Comparison of ENCODE assay signal across 25 cellular contexts in the genomic region with DNA sequence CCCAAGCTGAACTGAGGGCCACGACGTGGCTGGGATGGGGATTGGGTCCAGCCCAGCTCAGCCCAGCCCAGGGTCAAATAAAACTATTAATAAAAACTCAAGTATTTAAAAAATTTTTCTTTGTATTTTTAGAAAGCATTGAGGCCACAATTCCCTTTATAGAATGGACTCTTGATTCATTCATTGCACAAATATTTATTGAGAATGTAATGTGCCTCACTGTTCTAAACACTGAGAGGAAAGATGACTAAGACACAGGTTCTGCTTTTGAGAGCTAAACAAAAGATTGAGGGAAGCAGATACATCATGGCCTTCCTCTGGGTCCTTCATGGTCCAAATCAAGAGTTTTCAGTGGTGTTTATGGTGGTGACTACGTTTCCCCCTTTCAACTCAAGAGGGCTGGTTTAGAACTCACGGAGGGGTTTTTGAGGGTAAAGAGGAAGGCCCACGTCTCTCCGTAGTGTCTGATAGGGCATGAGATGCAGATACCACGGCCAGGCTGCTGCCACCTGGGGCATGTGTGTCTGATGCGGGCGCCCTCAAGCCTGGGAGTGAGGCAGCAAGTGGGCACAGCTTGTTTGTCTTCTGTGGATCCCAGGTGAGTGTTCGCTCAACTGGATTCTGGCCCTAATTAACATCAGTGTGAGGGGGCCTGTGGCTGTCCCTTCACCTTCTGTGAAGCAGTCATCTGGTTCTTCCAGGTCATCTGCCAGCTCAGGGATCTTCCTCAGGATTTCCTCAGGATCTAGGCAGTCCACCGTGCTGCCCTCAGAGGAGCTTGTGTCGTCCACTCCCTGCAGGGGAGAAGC.
DNase-seq lines count a peak whose midpoint lies in the region; ATAC-seq and TF ChIP-seq lines count a peak whose summit lies in the region.
"Had no signal": no experiment of that assay in that cellular context is flagged by ENCODE, and none has a peak within 500 bp of the region (broad histone marks: within the 10 kb centered on the region; RNA-seq: fewer than 3 reads in every experiment).

No MANE protein-coding gene starts in this region.

- in situ Hi-C loops in brain microvascular endothelial cell (cut with HindIII; ENCODE audit: low pct_ligation_motif_present, low sequenced_read_pairs) = no loop called here

- H2AK5ac ChIP-seq in neuronal stem cell (ENCODE audit: low read depth, low read length) = no peak overlapping the region

- H2BK12ac ChIP-seq in neuronal stem cell (ENCODE audit: low read length) = no peak overlapping the region

- DNase-seq in AG20443 (ENCODE audit: low spot score) (peak; percentile 44), HFFc6 (peak; percentile 73), brain microvascular endothelial cell (peak; percentile 20), hepatic stellate cell (ENCODE audit: low spot score) (peak; percentile 73), NCI-H2107 (lab: John Stamatoyannopoulos, UW) (no peak), neuronal stem cell (ENCODE audit: low spot score) (no peak)
- no peak for DNase-seq in stimulated activated naive CD8-positive, alpha-beta T cell treated with anti-CD3 and anti-CD28 coated beads, Interleukin-15, Interleukin-2, amounts not matched to agents 100 U/mL and 50 U/mL, for 24 hours
- DNase-seq: activated CD4-positive, alpha-beta T cell treated with anti-CD3 and anti-CD28 coated beads for 1 hour; activated CD8-positive, alpha-beta memory T cell treated with anti-CD3 and anti-CD28 coated beads for 24 hours; activated naive CD4-positive, alpha-beta T cell treated with anti-CD3 and anti-CD28 coated beads, Interleukin-2, amount 50 U/mL, for 16 hours; activated T-cell treated with anti-CD3 and anti-CD28 coated beads, Interleukin-2, amount 50 U/mL, for 72 hours; AML-193; NCI-H1092 treated with DMSO at 0.1 percent for 48 hours; NCI-H526 treated with DMSO at 0.1 percent for 48 hours; RPMI8226; spleen; stimulated activated CD4-positive, alpha-beta T cell treated with anti-CD3 and anti-CD28 coated beads, Interleukin-4, amount 100 ng/mL, for 24 hours; stomach; trophoblast cell had no signal

- H3K4me3 Mint-ChIP-seq in HFFc6 = peak overlapping the region; percentile 67
- H3K4me3 Mint-ChIP-seq: activated T-cell treated with anti-CD3 and anti-CD28 coated beads, Interleukin-2, amount 50 U/mL, for 72 hours; dendritic cell treated with granulocyte-macrophage colony-stimulating factor and Interleukin-4, amounts not matched to agents 40 ng/mL and 50 ng/mL, for 4 days; natural killer cell treated with Interleukin-12 subunit alpha and Interleukin-12 subunit beta and Interleukin-15 and Interleukin-18, amount 100 ng/mL, for 72 hours had no signal

- ATAC-seq in stimulated activated naive CD8-positive, alpha-beta T cell treated with anti-CD3 and anti-CD28 coated beads, Interleukin-15, Interleukin-2, amounts not matched to agents 100 U/mL and 50 U/mL, for 24 hours = no peak
- no peak for ATAC-seq in HG03135 (IDR thresholded peaks at IDR 0.05; ENCODE audit: unreplicated experiment)
- ATAC-seq: activated T-cell treated with anti-CD3 and anti-CD28 coated beads, Interleukin-2, amount 50 U/mL, for 72 hours; gastroesophageal sphincter; natural killer cell treated with Interleukin-12 subunit alpha and Interleukin-12 subunit beta and Interleukin-15 and Interleukin-18, amount 100 ng/mL, for 72 hours had no signal

- no peak overlapping the region for H4K8ac ChIP-seq in neuronal stem cell (ENCODE audit: low read depth, low read length)

- no peak overlapping the region for H4K91ac ChIP-seq in neuronal stem cell (ENCODE audit: low read depth, low read length, poor library complexity)

- H3K4me1 ChIP-seq in neuronal stem cell (ENCODE audit: control insufficient read depth in 2 of 2, insufficient read depth in 1 of 2, low read depth in 1 of 2, low read length in 2 of 2) = peaks cover 0 to 1% of the 10 kb centered on the region in 2 donors
- H3K4me1 ChIP-seq: gastroesophageal sphincter, spleen, stomach had no signal

- no peak overlapping the region for H2AFZ ChIP-seq in neuronal stem cell (ENCODE audit: low read length)

- H3K23ac ChIP-seq in neuronal stem cell (ENCODE audit: low read depth, low read length, poor library complexity) = no peak overlapping the region

- H3K27me3 Mint-ChIP-seq in HFFc6 (ENCODE audit: insufficient read depth) = peaks cover 4% of the 10 kb centered on the region; the same call in 1 of the 2 replicates
- H3K27me3 Mint-ChIP-seq: dendritic cell treated with granulocyte-macrophage colony-stimulating factor and Interleukin-4, amounts not matched to agents 40 ng/mL and 50 ng/mL, for 4 days had no signal

- WGBS in neuronal stem cell (ENCODE audit: extremely low coverage in 2 of 2, insufficient read length in 2 of 2, insufficient replicate concordance in 1 of 2), 2 donors = no CpG with 5 or more reads among the region's 12 CpGs

- H3K36me3 ChIP-seq in brain microvascular endothelial cell (replicated peaks) (no peaks in the 10 kb centered on the region), neuronal stem cell (replicated peaks in 1 of 2; ENCODE audit: control insufficient read depth in 2 of 2, insufficient read depth in 2 of 2, low read length in 2 of 2) (no peaks in the 10 kb centered on the region)
- H3K36me3 ChIP-seq: gastroesophageal sphincter, spleen, stomach had no signal

- no peak overlapping the region for H3K4ac ChIP-seq in neuronal stem cell (ENCODE audit: low read length)

- H3K4me2 ChIP-seq in neuronal stem cell (ENCODE audit: insufficient read depth, low read length, poor library complexity, severe bottlenecking) = no peak overlapping the region
- H3K4me2 ChIP-seq: KMS-11 had no signal

- H3K4me3 ChIP-seq in brain microvascular endothelial cell (ENCODE audit: low read depth, low read length) (no peak overlapping the region), neuronal stem cell (ENCODE audit: low read length in 2 of 2) (no peak overlapping the region)
- H3K4me3 ChIP-seq: gastroesophageal sphincter, spleen, stomach had no signal

- H3K27ac ChIP-seq in brain microvascular endothelial cell (no peak overlapping the region), neuronal stem cell (replicated peaks; ENCODE audit: low read length) (no peak overlapping the region)
- H3K27ac ChIP-seq: epithelial cell of prostate, gastroesophageal sphincter, KMS-11, spleen, stomach had no signal

- H3K79me1 ChIP-seq in neuronal stem cell (ENCODE audit: low read depth, low read length) = no peaks in the 10 kb centered on the region

- H3K4me1 Mint-ChIP-seq in HFFc6 (ENCODE audit: low read depth) = peaks cover 77% of the 10 kb centered on the region

- H3K9me3 ChIP-seq in neuronal stem cell (replicated peaks in 1 of 2; ENCODE audit: control insufficient read depth in 2 of 2, insufficient read depth in 1 of 2, low read depth in 1 of 2, low read length in 2 of 2) = no peaks in the 10 kb centered on the region
- H3K9me3 ChIP-seq: gastroesophageal sphincter, spleen, stomach had no signal

- H2BK5ac ChIP-seq in neuronal stem cell (ENCODE audit: low read length) = no peak overlapping the region

- H3K9me3 Mint-ChIP-seq in HFFc6 = no peaks in the 10 kb centered on the region
- H3K9me3 Mint-ChIP-seq: activated T-cell treated with anti-CD3 and anti-CD28 coated beads, Interleukin-2, amount 50 U/mL, for 72 hours; dendritic cell treated with granulocyte-macrophage colony-stimulating factor and Interleukin-4, amounts not matched to agents 40 ng/mL and 50 ng/mL, for 4 days; natural killer cell treated with Interleukin-12 subunit alpha and Interleukin-12 subunit beta and Interleukin-15 and Interleukin-18, amount 100 ng/mL, for 72 hours had no signal

- no peaks in the 10 kb centered on the region for H3K27me3 ChIP-seq in brain microvascular endothelial cell (replicated peaks)
- H3K27me3 ChIP-seq in neuronal stem cell (ENCODE audit: control insufficient read depth in 3 of 3, insufficient read depth in 3 of 3, low read depth in 1 of 3, low read length in 3 of 3) = peaks cover 0 to 3% (median 2%) of the 10 kb centered on the region in 3 experiments

- no peak overlapping the region for H2BK120ac ChIP-seq in neuronal stem cell (ENCODE audit: low read depth, low read length)

- H2BK15ac ChIP-seq in neuronal stem cell (ENCODE audit: low read length) = no peak overlapping the region

- no peak overlapping the region for H3K9ac ChIP-seq in neuronal stem cell (ENCODE audit: low read depth, low read length, poor library complexity)
- H3K9ac ChIP-seq: KMS-11 had no signal

- H3K36me3 Mint-ChIP-seq in HFFc6 (ENCODE audit: low read depth) = no peaks in the 10 kb centered on the region
- H3K36me3 Mint-ChIP-seq: natural killer cell treated with Interleukin-12 subunit alpha and Interleukin-12 subunit beta and Interleukin-15 and Interleukin-18, amount 100 ng/mL, for 72 hours had no signal

- no peak for TF ChIP-seq CTCF in HFFc6 (IDR thresholded peaks at IDR 0.05)
- TF ChIP-seq CTCF in brain microvascular endothelial cell (IDR thresholded peaks at IDR 0.05; ENCODE audit: low read depth, low read length, missing control alignments) = no peak

- H3K18ac ChIP-seq in neuronal stem cell (ENCODE audit: low read length) = no peak overlapping the region

- peak overlapping the region; percentile 76 for H3K27ac Mint-ChIP-seq in HFFc6
- H3K27ac Mint-ChIP-seq: activated T-cell treated with anti-CD3 and anti-CD28 coated beads, Interleukin-2, amount 50 U/mL, for 72 hours; dendritic cell treated with granulocyte-macrophage colony-stimulating factor and Interleukin-4, amounts not matched to agents 40 ng/mL and 50 ng/mL, for 4 days; natural killer cell treated with Interleukin-12 subunit alpha and Interleukin-12 subunit beta and Interleukin-15 and Interleukin-18, amount 100 ng/mL, for 72 hours had no signal

- H3K14ac ChIP-seq in neuronal stem cell (ENCODE audit: low read length) = no peak overlapping the region

Comparison
In these comparisons a context has a peak if more than half of its experiments do, and no peak if none do; other contexts are left out.
1. DNase-seq: peak in AG20443 (single experiment), HFFc6 (single experiment), brain microvascular endothelial cell (single experiment) and hepatic stellate cell (single experiment); none in NCI-H2107 (single experiment), neuronal stem cell (single experiment) and stimulated activated naive CD8-positive, alpha-beta T cell treated with anti-CD3 and anti-CD28 coated beads, Interleukin-15, Interleukin-2, amounts not matched to agents 100 U/mL and 50 U/mL, for 24 hours (single experiment).